Comparison of ENCODE assay signal across 1 cellular context in the genomic region with DNA sequence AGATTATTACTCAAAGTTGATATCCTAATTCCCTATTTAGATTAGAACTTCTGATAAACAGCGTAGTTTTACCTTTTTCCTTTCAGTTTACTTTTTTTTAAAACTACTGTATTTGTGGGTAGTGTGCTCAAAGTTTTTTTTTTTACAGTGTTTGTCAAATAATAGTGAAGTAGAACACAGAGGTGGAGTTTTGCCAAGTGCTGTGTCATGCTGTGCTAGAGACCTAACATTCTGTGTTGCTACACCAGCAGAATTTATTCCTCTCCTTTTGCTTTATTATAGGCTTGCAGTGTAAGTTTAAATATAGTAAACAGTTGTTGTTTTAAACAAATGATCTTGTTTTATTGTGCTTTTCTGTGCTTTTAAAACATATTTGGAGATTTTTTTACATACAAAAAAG.
TF ChIP-seq lines count a peak whose summit lies in the region.

No MANE protein-coding gene starts in this region.

TF ChIP-seq in GM23338, 12 proteins besides CTCF, POLR2A, EP300 and RAD21 (continued from another document):
- TF ChIP-seq NANOG (IDR thresholded peaks at IDR 0.05; ENCODE audit: borderline replicate concordance) (no peak), STAT1 (IDR thresholded peaks at IDR 0.05; ENCODE audit: unreplicated experiment) (no peak), ZNF331 (CRISPR knock-in tag; IDR thresholded peaks at IDR 0.05; ENCODE audit: low read depth) (no peak), POLR2AphosphoS5 (IDR thresholded peaks at IDR 0.05; ENCODE audit: low read depth) (no peak), CREB1 (CRISPR knock-in tag; IDR thresholded peaks at IDR 0.05; ENCODE audit: low read depth) (no peak), ZNF114 (CRISPR knock-in tag; IDR thresholded peaks at IDR 0.05) (no peak)
- TF ChIP-seq, protein P1, sequence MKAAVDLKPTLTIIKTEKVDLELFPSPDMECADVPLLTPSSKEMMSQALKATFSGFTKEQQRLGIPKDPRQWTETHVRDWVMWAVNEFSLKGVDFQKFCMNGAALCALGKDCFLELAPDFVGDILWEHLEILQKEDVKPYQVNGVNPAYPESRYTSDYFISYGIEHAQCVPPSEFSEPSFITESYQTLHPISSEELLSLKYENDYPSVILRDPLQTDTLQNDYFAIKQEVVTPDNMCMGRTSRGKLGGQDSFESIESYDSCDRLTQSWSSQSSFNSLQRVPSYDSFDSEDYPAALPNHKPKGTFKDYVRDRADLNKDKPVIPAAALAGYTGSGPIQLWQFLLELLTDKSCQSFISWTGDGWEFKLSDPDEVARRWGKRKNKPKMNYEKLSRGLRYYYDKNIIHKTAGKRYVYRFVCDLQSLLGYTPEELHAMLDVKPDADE (IDR thresholded peaks at IDR 0.05): no peak
- TF ChIP-seq, protein P2, sequence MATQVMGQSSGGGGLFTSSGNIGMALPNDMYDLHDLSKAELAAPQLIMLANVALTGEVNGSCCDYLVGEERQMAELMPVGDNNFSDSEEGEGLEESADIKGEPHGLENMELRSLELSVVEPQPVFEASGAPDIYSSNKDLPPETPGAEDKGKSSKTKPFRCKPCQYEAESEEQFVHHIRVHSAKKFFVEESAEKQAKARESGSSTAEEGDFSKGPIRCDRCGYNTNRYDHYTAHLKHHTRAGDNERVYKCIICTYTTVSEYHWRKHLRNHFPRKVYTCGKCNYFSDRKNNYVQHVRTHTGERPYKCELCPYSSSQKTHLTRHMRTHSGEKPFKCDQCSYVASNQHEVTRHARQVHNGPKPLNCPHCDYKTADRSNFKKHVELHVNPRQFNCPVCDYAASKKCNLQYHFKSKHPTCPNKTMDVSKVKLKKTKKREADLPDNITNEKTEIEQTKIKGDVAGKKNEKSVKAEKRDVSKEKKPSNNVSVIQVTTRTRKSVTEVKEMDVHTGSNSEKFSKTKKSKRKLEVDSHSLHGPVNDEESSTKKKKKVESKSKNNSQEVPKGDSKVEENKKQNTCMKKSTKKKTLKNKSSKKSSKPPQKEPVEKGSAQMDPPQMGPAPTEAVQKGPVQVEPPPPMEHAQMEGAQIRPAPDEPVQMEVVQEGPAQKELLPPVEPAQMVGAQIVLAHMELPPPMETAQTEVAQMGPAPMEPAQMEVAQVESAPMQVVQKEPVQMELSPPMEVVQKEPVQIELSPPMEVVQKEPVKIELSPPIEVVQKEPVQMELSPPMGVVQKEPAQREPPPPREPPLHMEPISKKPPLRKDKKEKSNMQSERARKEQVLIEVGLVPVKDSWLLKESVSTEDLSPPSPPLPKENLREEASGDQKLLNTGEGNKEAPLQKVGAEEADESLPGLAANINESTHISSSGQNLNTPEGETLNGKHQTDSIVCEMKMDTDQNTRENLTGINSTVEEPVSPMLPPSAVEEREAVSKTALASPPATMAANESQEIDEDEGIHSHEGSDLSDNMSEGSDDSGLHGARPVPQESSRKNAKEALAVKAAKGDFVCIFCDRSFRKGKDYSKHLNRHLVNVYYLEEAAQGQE (IDR thresholded peaks at IDR 0.05; ENCODE audit: unreplicated experiment): no peak
